30 cellular contexts compared by ENCODE assay signal in genomic region chr5:180400416-180400815, GRCh38. TPM values are rescaled to one million over a fixed set of nuclear protein-coding genes. Genes with fewer than 3 reads are reported as not detected.
"Had no signal": no experiment of that assay in that cellular context is flagged by ENCODE, and none has a peak within 500 bp of the region (broad histone marks: within the 10 kb centered on the region; RNA-seq: fewer than 3 reads in every experiment).

No MANE protein-coding gene starts in this region.

- H3K4me1 Mint-ChIP-seq: activated naive CD4-positive, alpha-beta T cell treated with anti-CD3 and anti-CD28 coated beads, Interleukin-2, amount 50 U/mL, for 24 hours; activated naive CD8-positive, alpha-beta T cell treated with anti-CD3 and anti-CD28 coated beads, Interleukin-2, amount 50 U/mL, for 24 hours; activated T-helper 17 cell treated with anti-CD3 and anti-CD28 coated beads, Interleukin-2, amount 50 U/mL, for 72 hours; central memory CD8-positive, alpha-beta T cell; WTC11 had no signal

- H3K27ac Mint-ChIP-seq: activated CD8-positive, alpha-beta T cell treated with anti-CD3 and anti-CD28 coated beads for 36 hours; activated naive CD4-positive, alpha-beta T cell treated with anti-CD3 and anti-CD28 coated beads, Interleukin-2, amount 50 U/mL, for 24 hours; activated naive CD8-positive, alpha-beta T cell treated with anti-CD3 and anti-CD28 coated beads, Interleukin-2, amount 50 U/mL, for 24 hours; activated T-helper 17 cell treated with anti-CD3 and anti-CD28 coated beads, Interleukin-2, amount 50 U/mL, for 72 hours; dendritic cell treated with granulocyte-macrophage colony-stimulating factor and Interleukin-4, amounts not matched to agents 40 ng/mL and 50 ng/mL, for 4 days; WTC11 had no signal

- DNase-seq: activated CD4-positive, alpha-beta T cell treated with anti-CD3 and anti-CD28 coated beads, Interleukin-2, amount 50 U/mL, for 1 hour; activated CD8-positive, alpha-beta T cell treated with anti-CD3 and anti-CD28 coated beads for 36 hours; activated gamma-delta T cell treated with Interleukin-2 at 50 U/mL for 16 hours; activated naive CD8-positive, alpha-beta T cell treated with anti-CD3 and anti-CD28 coated beads, Interleukin-2, amount 50 U/mL, for 24 hours; activated T-cell treated with anti-CD3 and anti-CD28 coated beads, Interleukin-2, amount 50 U/mL, for 4 hours; amygdala; effector CD4-positive, alpha-beta T cell; esophagus squamous epithelium; foreskin melanocyte; heart right ventricle; kidney glomerular epithelial cell; lower lobe of right lung; mesendoderm; mucosa of descending colon; nephron progenitor cell; ovary; psoas muscle; stimulated activated CD4-positive, alpha-beta T cell treated with anti-CD3 and anti-CD28 coated beads, Interleukin-2, amount 100 ng/mL, for 48 hours; stimulated activated naive CD4-positive, alpha-beta T cell treated with Interleukin-2 at 50 U/mL for 16 hours; T-helper 2 cell; uterus had no signal

- H3K36me3 Mint-ChIP-seq: activated naive CD4-positive, alpha-beta T cell treated with anti-CD3 and anti-CD28 coated beads, Interleukin-2, amount 50 U/mL, for 24 hours had no signal

- ATAC-seq: activated CD8-positive, alpha-beta T cell treated with anti-CD3 and anti-CD28 coated beads for 36 hours; activated naive CD8-positive, alpha-beta T cell treated with anti-CD3 and anti-CD28 coated beads, Interleukin-2, amount 50 U/mL, for 24 hours; activated T-cell treated with anti-CD3 and anti-CD28 coated beads, Interleukin-2, amount 50 U/mL, for 4 hours; activated T-helper 17 cell treated with anti-CD3 and anti-CD28 coated beads, Interleukin-2, amount 50 U/mL, for 72 hours; heart right ventricle; left lobe of liver; lower lobe of right lung; mucosa of descending colon; psoas muscle; WTC11 had no signal

- H3K4me3 ChIP-seq: esophagus squamous epithelium, heart right ventricle, lower lobe of right lung, mucosa of descending colon, ovary, psoas muscle, right atrium auricular region, tibial nerve, uterus had no signal

- H3K27me3 ChIP-seq: neutrophil, ovary, right atrium auricular region, tibial nerve, uterus had no signal

- H3K36me3 ChIP-seq: esophagus squamous epithelium, heart right ventricle, lower lobe of right lung, neutrophil, ovary, right atrium auricular region, tibial nerve, uterus had no signal

- H3K9me3 ChIP-seq: esophagus squamous epithelium, lower lobe of right lung, mucosa of descending colon, neutrophil, ovary, psoas muscle, right atrium auricular region, uterus had no signal

- H3K27ac ChIP-seq: esophagus squamous epithelium, heart right ventricle, lower lobe of right lung, neutrophil, ovary, psoas muscle, right atrium auricular region, tibial nerve, uterus had no signal

- H3K9me3 Mint-ChIP-seq: activated naive CD4-positive, alpha-beta T cell treated with anti-CD3 and anti-CD28 coated beads, Interleukin-2, amount 50 U/mL, for 24 hours; activated naive CD8-positive, alpha-beta T cell treated with anti-CD3 and anti-CD28 coated beads, Interleukin-2, amount 50 U/mL, for 24 hours; activated T-helper 17 cell treated with anti-CD3 and anti-CD28 coated beads, Interleukin-2, amount 50 U/mL, for 72 hours; central memory CD8-positive, alpha-beta T cell had no signal

- H3K4me3 Mint-ChIP-seq: activated CD8-positive, alpha-beta T cell treated with anti-CD3 and anti-CD28 coated beads for 36 hours; activated naive CD4-positive, alpha-beta T cell treated with anti-CD3 and anti-CD28 coated beads, Interleukin-2, amount 50 U/mL, for 24 hours; activated naive CD8-positive, alpha-beta T cell treated with anti-CD3 and anti-CD28 coated beads, Interleukin-2, amount 50 U/mL, for 24 hours; activated T-cell treated with anti-CD3 and anti-CD28 coated beads, Interleukin-2, amount 50 U/mL, for 4 hours; activated T-helper 17 cell treated with anti-CD3 and anti-CD28 coated beads, Interleukin-2, amount 50 U/mL, for 72 hours; central memory CD8-positive, alpha-beta T cell; dendritic cell treated with granulocyte-macrophage colony-stimulating factor and Interleukin-4, amounts not matched to agents 40 ng/mL and 50 ng/mL, for 4 days; nephron progenitor cell; WTC11 had no signal

- H3K4me1 ChIP-seq: esophagus squamous epithelium, heart right ventricle, lower lobe of right lung, psoas muscle, right atrium auricular region, tibial nerve, uterus had no signal

RNA-seq across cellular contexts. Expression of gene GFPT2, which starts 47.3 kb away (rescaled TPM):
- total RNA-seq: activated CD8-positive, alpha-beta T cell treated with anti-CD3 and anti-CD28 coated beads for 36 hours had no signal
